Comparison of ENCODE assay signal across 17 cellular contexts in genomic region chr2:189164732-189165131, GRCh38. TPM values are rescaled to one million over a fixed set of nuclear protein-coding genes. Genes with fewer than 3 reads are reported as not detected.
DNase-seq lines count a peak whose midpoint lies in the region; ATAC-seq and TF ChIP-seq lines count a peak whose summit lies in the region.
"Had no signal": no experiment of that assay in that cellular context is flagged by ENCODE, and none has a peak within 500 bp of the region (broad histone marks: within the 10 kb centered on the region; RNA-seq: fewer than 3 reads in every experiment).

No MANE protein-coding gene starts in this region.

- no peaks in the 10 kb centered on the region for H3K27me3 ChIP-seq in GM23248 (replicated peaks; ENCODE audit: insufficient read depth)
- no peaks in the 10 kb centered on the region for H3K27me3 ChIP-seq in foreskin keratinocyte
- no peaks in the 10 kb centered on the region for H3K27me3 ChIP-seq in subcutaneous abdominal adipose tissue (ENCODE audit: control insufficient read depth in 5 of 5, insufficient read depth in 4 of 5, low read length in 5 of 5)

- 0% methylated on average over 1 of the region's 1 CpG for WGBS in GM23248 (ENCODE audit: low coverage in 1 of 2, low lambda C conversion rate in 2 of 2, missing lambda C conversion rate in 2 of 2), 2 experiments

- H3K9me3 ChIP-seq in GM23248 (ENCODE audit: low read depth) (no peaks in the 10 kb centered on the region), subcutaneous abdominal adipose tissue (ENCODE audit: control insufficient read depth in 5 of 5, low read length in 5 of 5) (no peaks in the 10 kb centered on the region)

- DNase-seq in GM23248 (peak; percentile 84), foreskin keratinocyte (peak in 1 of 2 donors; percentile 73), NCI-H2196 treated with DMSO at 0.1 percent for 48 hours (lab: John Stamatoyannopoulos, UW; ENCODE audit: unreplicated experiment) (no peak), SIG-M5 (lab: John Stamatoyannopoulos, UW) (no peak)
- DNase-seq: activated CD4-positive, alpha-beta T cell treated with anti-CD3 and anti-CD28 coated beads, Interleukin-2, amount 50 U/mL, for 1 hour; activated naive CD4-positive, alpha-beta T cell; hippocampal formation; mesendoderm; NCI-H1694 treated with DMSO at 0.1 percent for 48 hours; stimulated activated CD4-positive, alpha-beta T cell treated with anti-CD3 and anti-CD28 coated beads, Interleukin-2, amount 100 ng/mL, for 24 hours; stimulated activated naive B cell treated with anti-CD40 and anti-IgM and Interleukin-4, amounts not matched to agents 10 μg/mL and 1 μg/mL and 100 μg/mL, for 72 hours; T-helper 17 cell had no signal

- H3K36me3 ChIP-seq in GM23248 (ENCODE audit: low read depth), result no peaks in the 10 kb centered on the region
- peaks cover 0 to 3% (median 0%) of the 10 kb centered on the region in 5 donors for H3K36me3 ChIP-seq in subcutaneous abdominal adipose tissue (ENCODE audit: control insufficient read depth in 5 of 5, insufficient read depth in 5 of 5, low read length in 5 of 5)

- peaks cover 81% of the 10 kb centered on the region for H3K4me1 ChIP-seq in GM23248 (ENCODE audit: insufficient read depth)
- H3K4me1 ChIP-seq in foreskin keratinocyte, result peaks cover 4% of the 10 kb centered on the region
- H3K4me1 ChIP-seq in subcutaneous abdominal adipose tissue (ENCODE audit: control insufficient read depth in 5 of 5, insufficient read depth in 5 of 5, low read length in 5 of 5), result peaks cover 0 to 60% (median 32%) of the 10 kb centered on the region in 5 donors
- H3K4me1 ChIP-seq: parathyroid adenoma had no signal

- TF ChIP-seq CTCF in foreskin keratinocyte (conservative IDR thresholded peaks at IDR 0.05), result no peak

- H3K79me2 ChIP-seq in GM23248 (ENCODE audit: insufficient read depth), result peaks cover 96% of the 10 kb centered on the region
- H3K79me2 ChIP-seq: parathyroid adenoma had no signal

- peak overlapping the region; percentile 75 for H3K4me2 ChIP-seq in GM23248 (ENCODE audit: unreplicated experiment)

- no peak overlapping the region for H2AFZ ChIP-seq in GM23248
- H2AFZ ChIP-seq: parathyroid adenoma had no signal

- peak; percentile 42; the same call in 2 of the 3 replicates for ATAC-seq in SK-N-SH treated with all-trans-retinoic acid at 6 μM for 48 hours
- peak; percentile 47 for ATAC-seq in foreskin keratinocyte
- ATAC-seq in GM21786 (IDR thresholded peaks at IDR 0.05; ENCODE audit: unreplicated experiment), result no peak
- ATAC-seq: HCT116; stimulated activated naive B cell treated with anti-CD40 and anti-IgM and Interleukin-4, amounts not matched to agents 10 μg/mL and 1 μg/mL and 100 μg/mL, for 72 hours; T-helper 17 cell had no signal

- H3F3A ChIP-seq in GM23248 (ENCODE audit: insufficient read depth), result peaks cover 61% of the 10 kb centered on the region

- H3K9ac ChIP-seq in GM23248 (peak overlapping the region; percentile 62), subcutaneous abdominal adipose tissue (ENCODE audit: low read length in 5 of 5) (no peak overlapping the region)
- H3K9ac ChIP-seq: parathyroid adenoma had no signal

- no peaks in the 10 kb centered on the region for H3K9me2 ChIP-seq in GM23248 (ENCODE audit: insufficient read depth)

- in situ Hi-C loops in GM23248 (cut with MboI), result no loop called here

- peaks cover 6% of the 10 kb centered on the region; the same call in 1 of the 2 replicates for H4K20me1 ChIP-seq in GM23248 (ENCODE audit: insufficient read depth)

- H3K27ac ChIP-seq in GM23248 (peak overlapping the region; percentile 78), foreskin keratinocyte (no peak overlapping the region), subcutaneous abdominal adipose tissue (ENCODE audit: low read depth, low read length) (peak overlapping the region; percentile 76)
- H3K27ac ChIP-seq: parathyroid adenoma had no signal

- peak overlapping the region; percentile 40 for H3K4me3 ChIP-seq in GM23248
- H3K4me3 ChIP-seq in subcutaneous abdominal adipose tissue (ENCODE audit: low read depth in 1 of 5, low read length in 5 of 5), result no peak overlapping the region

TF ChIP-seq in SK-N-SH treated with all-trans-retinoic acid at 6 μM for 48 hours, 23 proteins besides CTCF, POLR2A, EP300 and RAD21:
- TF ChIP-seq GLIS3 (CRISPR knock-in tag; IDR thresholded peaks at IDR 0.05) (no peak), ESRRG (CRISPR knock-in tag; IDR thresholded peaks at IDR 0.05) (no peak), OSR1 (CRISPR knock-in tag; IDR thresholded peaks at IDR 0.05) (no peak), SNAI2 (CRISPR knock-in tag; IDR thresholded peaks at IDR 0.05) (no peak), ZNF565 (CRISPR knock-in tag; conservative IDR thresholded peaks at IDR 0.05; ENCODE audit: low read depth) (no peak), PPARA (CRISPR knock-in tag; IDR thresholded peaks at IDR 0.05; ENCODE audit: borderline replicate concordance) (no peak), ISL1 (CRISPR knock-in tag; IDR thresholded peaks at IDR 0.05) (no peak), TCF4 (CRISPR knock-in tag; IDR thresholded peaks at IDR 0.05; ENCODE audit: borderline replicate concordance) (no peak), ZNF70 (CRISPR knock-in tag; IDR thresholded peaks at IDR 0.05) (no peak), ARNTL (CRISPR knock-in tag; IDR thresholded peaks at IDR 0.05; ENCODE audit: borderline replicate concordance, low read depth) (no peak), ZC3H10 (CRISPR knock-in tag; IDR thresholded peaks at IDR 0.05) (no peak), CSRNP3 (CRISPR knock-in tag; IDR thresholded peaks at IDR 0.05) (no peak)
- TF ChIP-seq, protein P1, sequence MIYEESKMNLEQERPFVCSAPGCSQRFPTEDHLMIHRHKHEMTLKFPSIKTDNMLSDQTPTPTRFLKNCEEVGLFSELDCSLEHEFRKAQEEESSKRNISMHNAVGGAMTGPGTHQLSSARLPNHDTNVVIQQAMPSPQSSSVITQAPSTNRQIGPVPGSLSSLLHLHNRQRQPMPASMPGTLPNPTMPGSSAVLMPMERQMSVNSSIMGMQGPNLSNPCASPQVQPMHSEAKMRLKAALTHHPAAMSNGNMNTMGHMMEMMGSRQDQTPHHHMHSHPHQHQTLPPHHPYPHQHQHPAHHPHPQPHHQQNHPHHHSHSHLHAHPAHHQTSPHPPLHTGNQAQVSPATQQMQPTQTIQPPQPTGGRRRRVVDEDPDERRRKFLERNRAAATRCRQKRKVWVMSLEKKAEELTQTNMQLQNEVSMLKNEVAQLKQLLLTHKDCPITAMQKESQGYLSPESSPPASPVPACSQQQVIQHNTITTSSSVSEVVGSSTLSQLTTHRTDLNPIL (CRISPR knock-in tag; IDR thresholded peaks at IDR 0.05; ENCODE audit: low read depth), result no peak
- TF ChIP-seq, protein P2, sequence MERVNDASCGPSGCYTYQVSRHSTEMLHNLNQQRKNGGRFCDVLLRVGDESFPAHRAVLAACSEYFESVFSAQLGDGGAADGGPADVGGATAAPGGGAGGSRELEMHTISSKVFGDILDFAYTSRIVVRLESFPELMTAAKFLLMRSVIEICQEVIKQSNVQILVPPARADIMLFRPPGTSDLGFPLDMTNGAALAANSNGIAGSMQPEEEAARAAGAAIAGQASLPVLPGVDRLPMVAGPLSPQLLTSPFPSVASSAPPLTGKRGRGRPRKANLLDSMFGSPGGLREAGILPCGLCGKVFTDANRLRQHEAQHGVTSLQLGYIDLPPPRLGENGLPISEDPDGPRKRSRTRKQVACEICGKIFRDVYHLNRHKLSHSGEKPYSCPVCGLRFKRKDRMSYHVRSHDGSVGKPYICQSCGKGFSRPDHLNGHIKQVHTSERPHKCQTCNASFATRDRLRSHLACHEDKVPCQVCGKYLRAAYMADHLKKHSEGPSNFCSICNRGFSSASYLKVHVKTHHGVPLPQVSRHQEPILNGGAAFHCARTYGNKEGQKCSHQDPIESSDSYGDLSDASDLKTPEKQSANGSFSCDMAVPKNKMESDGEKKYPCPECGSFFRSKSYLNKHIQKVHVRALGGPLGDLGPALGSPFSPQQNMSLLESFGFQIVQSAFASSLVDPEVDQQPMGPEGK (CRISPR knock-in tag; IDR thresholded peaks at IDR 0.05; ENCODE audit: borderline replicate concordance), result no peak

RNA-seq across cellular contexts. Expression of gene COL5A2, which starts 14.8 kb away (rescaled TPM):
- 962 and 974 TPM in 2 replicates for total RNA-seq in GM23248 (2014; rRNA removed; shearing (Covaris generic))
- polyA plus RNA-seq in GM23248 (2016; fragmentation: Nextera tagmentation; extraction: Ambion mirVana), result 248 and 252 TPM in 2 replicates
- 16.8 and 22.7 TPM in 2 replicates for total RNA-seq in foreskin keratinocyte
- 4.5 and 4.8 TPM in 2 replicates for polyA plus RNA-seq in foreskin keratinocyte

Comparison
In these comparisons a context has a peak if more than half of its experiments do, and no peak if none do; other contexts are left out.
1. RNA of gene COL5A2, which starts 14.8 kb away (total RNA-seq): 962 to 974 TPM in GM23248; 16.8 to 22.7 TPM in foreskin keratinocyte; every median in the first group is over 10 times any median in the second.